Comparison of ENCODE assay signal across 2 cellular contexts in genomic region chr20:45019764-45020126, GRCh38.
TF ChIP-seq lines count a peak whose summit lies in the region.

No MANE protein-coding gene starts in this region.

TF ChIP-seq in HCT116, 20 proteins besides CTCF, POLR2A, EP300 and RAD21 (continued from another document):
- TF ChIP-seq, protein P1, sequence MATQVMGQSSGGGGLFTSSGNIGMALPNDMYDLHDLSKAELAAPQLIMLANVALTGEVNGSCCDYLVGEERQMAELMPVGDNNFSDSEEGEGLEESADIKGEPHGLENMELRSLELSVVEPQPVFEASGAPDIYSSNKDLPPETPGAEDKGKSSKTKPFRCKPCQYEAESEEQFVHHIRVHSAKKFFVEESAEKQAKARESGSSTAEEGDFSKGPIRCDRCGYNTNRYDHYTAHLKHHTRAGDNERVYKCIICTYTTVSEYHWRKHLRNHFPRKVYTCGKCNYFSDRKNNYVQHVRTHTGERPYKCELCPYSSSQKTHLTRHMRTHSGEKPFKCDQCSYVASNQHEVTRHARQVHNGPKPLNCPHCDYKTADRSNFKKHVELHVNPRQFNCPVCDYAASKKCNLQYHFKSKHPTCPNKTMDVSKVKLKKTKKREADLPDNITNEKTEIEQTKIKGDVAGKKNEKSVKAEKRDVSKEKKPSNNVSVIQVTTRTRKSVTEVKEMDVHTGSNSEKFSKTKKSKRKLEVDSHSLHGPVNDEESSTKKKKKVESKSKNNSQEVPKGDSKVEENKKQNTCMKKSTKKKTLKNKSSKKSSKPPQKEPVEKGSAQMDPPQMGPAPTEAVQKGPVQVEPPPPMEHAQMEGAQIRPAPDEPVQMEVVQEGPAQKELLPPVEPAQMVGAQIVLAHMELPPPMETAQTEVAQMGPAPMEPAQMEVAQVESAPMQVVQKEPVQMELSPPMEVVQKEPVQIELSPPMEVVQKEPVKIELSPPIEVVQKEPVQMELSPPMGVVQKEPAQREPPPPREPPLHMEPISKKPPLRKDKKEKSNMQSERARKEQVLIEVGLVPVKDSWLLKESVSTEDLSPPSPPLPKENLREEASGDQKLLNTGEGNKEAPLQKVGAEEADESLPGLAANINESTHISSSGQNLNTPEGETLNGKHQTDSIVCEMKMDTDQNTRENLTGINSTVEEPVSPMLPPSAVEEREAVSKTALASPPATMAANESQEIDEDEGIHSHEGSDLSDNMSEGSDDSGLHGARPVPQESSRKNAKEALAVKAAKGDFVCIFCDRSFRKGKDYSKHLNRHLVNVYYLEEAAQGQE (IDR thresholded peaks at IDR 0.05; ENCODE audit: low read depth): peak; percentile 11; the same call in 1 of the 2 replicates
- TF ChIP-seq ELF1 (IDR thresholded peaks at IDR 0.05; ENCODE audit: borderline replicate concordance, low read depth) (no peak), ZFX (IDR thresholded peaks at IDR 0.05) (no peak)

TF ChIP-seq in WTC11, 78 proteins besides CTCF, POLR2A, EP300 and RAD21 (continued from another document):
- TF ChIP-seq, protein P2, sequence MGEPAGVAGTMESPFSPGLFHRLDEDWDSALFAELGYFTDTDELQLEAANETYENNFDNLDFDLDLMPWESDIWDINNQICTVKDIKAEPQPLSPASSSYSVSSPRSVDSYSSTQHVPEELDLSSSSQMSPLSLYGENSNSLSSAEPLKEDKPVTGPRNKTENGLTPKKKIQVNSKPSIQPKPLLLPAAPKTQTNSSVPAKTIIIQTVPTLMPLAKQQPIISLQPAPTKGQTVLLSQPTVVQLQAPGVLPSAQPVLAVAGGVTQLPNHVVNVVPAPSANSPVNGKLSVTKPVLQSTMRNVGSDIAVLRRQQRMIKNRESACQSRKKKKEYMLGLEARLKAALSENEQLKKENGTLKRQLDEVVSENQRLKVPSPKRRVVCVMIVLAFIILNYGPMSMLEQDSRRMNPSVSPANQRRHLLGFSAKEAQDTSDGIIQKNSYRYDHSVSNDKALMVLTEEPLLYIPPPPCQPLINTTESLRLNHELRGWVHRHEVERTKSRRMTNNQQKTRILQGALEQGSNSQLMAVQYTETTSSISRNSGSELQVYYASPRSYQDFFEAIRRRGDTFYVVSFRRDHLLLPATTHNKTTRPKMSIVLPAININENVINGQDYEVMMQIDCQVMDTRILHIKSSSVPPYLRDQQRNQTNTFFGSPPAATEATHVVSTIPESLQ (CRISPR knock-in tag; IDR thresholded peaks at IDR 0.05): no peak
- TF ChIP-seq FOXP4 (CRISPR knock-in tag; IDR thresholded peaks at IDR 0.05) (no peak), ZNF396 (CRISPR knock-in tag; IDR thresholded peaks at IDR 0.05; ENCODE audit: borderline replicate concordance) (no peak), HMGXB4 (CRISPR knock-in tag; IDR thresholded peaks at IDR 0.05) (no peak), SOX15 (CRISPR knock-in tag; IDR thresholded peaks at IDR 0.05) (no peak), TEAD1 (CRISPR knock-in tag; IDR thresholded peaks at IDR 0.05) (no peak), OVOL2 (CRISPR knock-in tag; IDR thresholded peaks at IDR 0.05; ENCODE audit: borderline replicate concordance) (no peak), NR3C1 (CRISPR knock-in tag; conservative IDR thresholded peaks at IDR 0.05; ENCODE audit: low read depth) (no peak), JAZF1 (CRISPR knock-in tag; IDR thresholded peaks at IDR 0.05) (no peak), PRDM15 (CRISPR knock-in tag; IDR thresholded peaks at IDR 0.05) (no peak), PRRX2 (CRISPR knock-in tag; IDR thresholded peaks at IDR 0.05) (no peak), ARID4B (CRISPR knock-in tag; IDR thresholded peaks at IDR 0.05; ENCODE audit: borderline replicate concordance) (no peak)
- TF ChIP-seq, protein P3, sequence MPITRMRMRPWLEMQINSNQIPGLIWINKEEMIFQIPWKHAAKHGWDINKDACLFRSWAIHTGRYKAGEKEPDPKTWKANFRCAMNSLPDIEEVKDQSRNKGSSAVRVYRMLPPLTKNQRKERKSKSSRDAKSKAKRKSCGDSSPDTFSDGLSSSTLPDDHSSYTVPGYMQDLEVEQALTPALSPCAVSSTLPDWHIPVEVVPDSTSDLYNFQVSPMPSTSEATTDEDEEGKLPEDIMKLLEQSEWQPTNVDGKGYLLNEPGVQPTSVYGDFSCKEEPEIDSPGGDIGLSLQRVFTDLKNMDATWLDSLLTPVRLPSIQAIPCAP (CRISPR knock-in tag; IDR thresholded peaks at IDR 0.05): no peak
- TF ChIP-seq, protein P4, sequence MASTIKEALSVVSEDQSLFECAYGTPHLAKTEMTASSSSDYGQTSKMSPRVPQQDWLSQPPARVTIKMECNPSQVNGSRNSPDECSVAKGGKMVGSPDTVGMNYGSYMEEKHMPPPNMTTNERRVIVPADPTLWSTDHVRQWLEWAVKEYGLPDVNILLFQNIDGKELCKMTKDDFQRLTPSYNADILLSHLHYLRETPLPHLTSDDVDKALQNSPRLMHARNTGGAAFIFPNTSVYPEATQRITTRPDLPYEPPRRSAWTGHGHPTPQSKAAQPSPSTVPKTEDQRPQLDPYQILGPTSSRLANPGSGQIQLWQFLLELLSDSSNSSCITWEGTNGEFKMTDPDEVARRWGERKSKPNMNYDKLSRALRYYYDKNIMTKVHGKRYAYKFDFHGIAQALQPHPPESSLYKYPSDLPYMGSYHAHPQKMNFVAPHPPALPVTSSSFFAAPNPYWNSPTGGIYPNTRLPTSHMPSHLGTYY (CRISPR knock-in tag; IDR thresholded peaks at IDR 0.05): no peak
